8 cellular contexts compared by ENCODE assay signal in genomic region chr15:34584321-34584668, GRCh38. TPM values are rescaled to one million over a fixed set of nuclear protein-coding genes. Genes with fewer than 3 reads are reported as not detected.
DNase-seq lines count a peak whose midpoint lies in the region; ATAC-seq and TF ChIP-seq lines count a peak whose summit lies in the region.

No MANE protein-coding gene starts in this region.

- H2AFZ ChIP-seq in Karpas-422 (ENCODE audit: low read length), result peak overlapping the region; percentile 92

- intact Hi-C loops in CD8-positive, alpha-beta T cell (cut with DNase I, micrococcal nuclease), result loop anchor here (5.0 to 10.0 kb wide), 4 partner anchors 403 to 961 kb away; partner anchors contain the start of genes AVEN (in 1 of the 2), DPH6 (in 1 of the 2), EMC7 (in 1 of the 2) and PGBD4 (in 1 of the 2)

- no peaks in the 10 kb centered on the region for H3K36me3 ChIP-seq in CD8-positive, alpha-beta T cell (ENCODE audit: insufficient read depth, low read length)
- no peaks in the 10 kb centered on the region for H3K36me3 ChIP-seq in Karpas-422 (ENCODE audit: insufficient read depth, low read length)
- H3K36me3 ChIP-seq in effector memory CD4-positive, alpha-beta T cell (ENCODE audit: control insufficient read depth, insufficient read depth, low read length), result no peaks in the 10 kb centered on the region

- H3K79me2 ChIP-seq in Karpas-422 (ENCODE audit: low read length), result peaks cover 41% of the 10 kb centered on the region

- H3K4me1 Mint-ChIP-seq in CD8-positive, alpha-beta T cell (ENCODE audit: low read depth), result peaks cover 26% of the 10 kb centered on the region
- peaks cover 26% of the 10 kb centered on the region for H3K4me1 Mint-ChIP-seq in osteocyte (ENCODE audit: unreplicated experiment)

- CTCF ChIA-PET in CD8-positive, alpha-beta T cell (lab: Charles Lee), result interaction anchor here (1.6 kb wide), 1 partner anchor 67 kb away, joined by 3 read pairs; no protein-coding TSS in a partner anchor

- peak overlapping the region; percentile 90 for H3K4me3 Mint-ChIP-seq in CD8-positive, alpha-beta T cell
- peak overlapping the region; percentile 78 for H3K4me3 Mint-ChIP-seq in osteocyte (ENCODE audit: unreplicated experiment)

- no peak overlapping the region for H3K27ac ChIP-seq in CD8-positive, alpha-beta T cell (ENCODE audit: low read depth, low read length)
- H3K27ac ChIP-seq in Karpas-422 (ENCODE audit: low read length), result no peak overlapping the region
- peak overlapping the region; percentile 72 for H3K27ac ChIP-seq in effector memory CD4-positive, alpha-beta T cell (ENCODE audit: insufficient read depth, low read length, poor library complexity, severe bottlenecking)

- no peaks in the 10 kb centered on the region for H3K9me2 ChIP-seq in Karpas-422 (replicated peaks; ENCODE audit: insufficient read depth, low read length)

- H4K20me1 ChIP-seq in Karpas-422 (ENCODE audit: insufficient read depth, low read depth, low read length), result peaks cover 16% of the 10 kb centered on the region; the same call in 1 of the 2 replicates

- H3K9me3 ChIP-seq in CD8-positive, alpha-beta T cell (ENCODE audit: low read length), result no peaks in the 10 kb centered on the region
- no peaks in the 10 kb centered on the region for H3K9me3 ChIP-seq in Karpas-422 (ENCODE audit: low read length)
- H3K9me3 ChIP-seq in effector memory CD4-positive, alpha-beta T cell (ENCODE audit: control insufficient read depth, low read length), result no peaks in the 10 kb centered on the region

- ATAC-seq in CD8-positive, alpha-beta T cell, result no peak

- H3K4me1 ChIP-seq in CD8-positive, alpha-beta T cell (ENCODE audit: insufficient read depth, low read length), result peaks cover 16% of the 10 kb centered on the region
- H3K4me1 ChIP-seq in Karpas-422 (ENCODE audit: low read length), result peaks cover 27% of the 10 kb centered on the region
- peaks cover 17% of the 10 kb centered on the region for H3K4me1 ChIP-seq in effector memory CD4-positive, alpha-beta T cell (ENCODE audit: control insufficient read depth, insufficient read depth, low read length, poor library complexity, severe bottlenecking)

- H3K27ac Mint-ChIP-seq in CD8-positive, alpha-beta T cell, result no peak overlapping the region
- no peak overlapping the region for H3K27ac Mint-ChIP-seq in osteocyte (ENCODE audit: unreplicated experiment)

- H3K27me3 Mint-ChIP-seq in CD8-positive, alpha-beta T cell (ENCODE audit: low read depth), result peaks cover 16% of the 10 kb centered on the region
- peaks cover 6% of the 10 kb centered on the region for H3K27me3 Mint-ChIP-seq in osteocyte (ENCODE audit: unreplicated experiment)

- no peaks in the 10 kb centered on the region for H3K9me3 Mint-ChIP-seq in CD8-positive, alpha-beta T cell
- H3K9me3 Mint-ChIP-seq in osteocyte (ENCODE audit: unreplicated experiment), result no peaks in the 10 kb centered on the region

- H3K27me3 ChIP-seq in CD8-positive, alpha-beta T cell (ENCODE audit: insufficient read depth, low read length), result no peaks in the 10 kb centered on the region
- no peaks in the 10 kb centered on the region for H3K27me3 ChIP-seq in Karpas-422 (ENCODE audit: low read length)
- no peaks in the 10 kb centered on the region for H3K27me3 ChIP-seq in effector memory CD4-positive, alpha-beta T cell (replicated peaks; ENCODE audit: control insufficient read depth, insufficient read depth, low read length, poor library complexity, severe bottlenecking)

- peak overlapping the region; percentile 90 for H3K4me3 ChIP-seq in CD8-positive, alpha-beta T cell (ENCODE audit: low read depth, low read length)
- peak overlapping the region; percentile 97 for H3K4me3 ChIP-seq in Karpas-422 (ENCODE audit: low read length)
- peak overlapping the region; percentile 84 for H3K4me3 ChIP-seq in effector memory CD4-positive, alpha-beta T cell (ENCODE audit: insufficient read depth, low read depth, low read length, poor library complexity, severe bottlenecking)

- no peak for DNase-seq in CD8-positive, alpha-beta T cell
- peak; percentile 52 for DNase-seq in Karpas-422
- no peak for DNase-seq in effector memory CD4-positive, alpha-beta T cell
- DNase-seq in osteocyte (ENCODE audit: extremely low spot score, unreplicated experiment), result no peak
- DNase-seq in activated effector memory CD4-positive, alpha-beta T cell treated with anti-CD3 and anti-CD28 coated beads, Interleukin-2, amount 50 U/mL, for 16 hours, result no peak
- no peak for DNase-seq in NCI-H2171 treated with DMSO at 0.1 percent for 48 hours (lab: John Stamatoyannopoulos, UW)
- DNase-seq in KG1 (lab: John Stamatoyannopoulos, UW), result no peak
- no peak for DNase-seq in stimulated activated CD4-positive, alpha-beta T cell treated with anti-CD3 and anti-CD28 coated beads, Interleukin-4, amount 100 ng/mL, for 24 hours

- no peaks in the 10 kb centered on the region for H3K36me3 Mint-ChIP-seq in CD8-positive, alpha-beta T cell
- no peaks in the 10 kb centered on the region for H3K36me3 Mint-ChIP-seq in osteocyte (ENCODE audit: unreplicated experiment)

- TF ChIP-seq CTCF in CD8-positive, alpha-beta T cell (IDR thresholded peaks at IDR 0.05), result no peak
- TF ChIP-seq CTCF in osteocyte (IDR thresholded peaks at IDR 0.05), result no peak

- POLR2A ChIA-PET in CD8-positive, alpha-beta T cell (lab: Charles Lee), result interaction anchor here (0.6 kb wide), 1 partner anchor 483 kb away, joined by 3 read pairs; the partner anchor contains the start of genes EMC7 and PGBD4

- peak overlapping the region; percentile 96 for H3K9ac ChIP-seq in Karpas-422 (ENCODE audit: low read length)

- peak overlapping the region; percentile 99 for H3K4me2 ChIP-seq in Karpas-422 (ENCODE audit: low read depth, low read length, poor library complexity, severe bottlenecking)

RNA-seq across cellular contexts. Expression of gene GOLGA8B, which starts 0.8 kb away (rescaled TPM):
- total RNA-seq in CD8-positive, alpha-beta T cell, result 100 to 1,000 TPM; 303 to 342 TPM
- 96.7 and 186 TPM in 2 replicates for total RNA-seq in Karpas-422 (2014; rRNA removed; shearing (Covaris generic); ENCODE audit: low replicate concordance)
- total RNA-seq in osteocyte, result 59.7 and 69.6 TPM in 2 replicates
